ENCODE assay signal across 21 cellular contexts in genomic region chr5:225334-225733, GRCh38. TPM values are rescaled to one million over a fixed set of nuclear protein-coding genes. Genes with fewer than 3 reads are reported as not detected.
DNase-seq lines count a peak whose midpoint lies in the region; ATAC-seq and TF ChIP-seq lines count a peak whose summit lies in the region.
"Had no signal": no experiment of that assay in that cellular context is flagged by ENCODE, and none has a peak within 500 bp of the region (broad histone marks: within the 10 kb centered on the region; RNA-seq: fewer than 3 reads in every experiment).

No MANE protein-coding gene starts in this region.

- H3K4me1 Mint-ChIP-seq in activated T-cell treated with anti-CD3 and anti-CD28 coated beads, Interleukin-2, amount 50 U/mL, for 24 hours (ENCODE audit: low read depth): peaks cover 35% of the 10 kb centered on the region
- H3K4me1 Mint-ChIP-seq in activated T-cell treated with anti-CD3 and anti-CD28 coated beads, Interleukin-2, amount 50 U/mL, for 4 hours (ENCODE audit: low read depth): peaks cover 32% of the 10 kb centered on the region
- peaks cover 28% of the 10 kb centered on the region for H3K4me1 Mint-ChIP-seq in CD4-positive, alpha-beta T cell (ENCODE audit: low read depth)
- H3K4me1 Mint-ChIP-seq in CD4-positive, alpha-beta memory T cell: peaks cover 20 to 39% (median 30%) of the 10 kb centered on the region in 4 donors
- peaks cover 32% of the 10 kb centered on the region for H3K4me1 Mint-ChIP-seq in chondrocyte (ENCODE audit: low read depth)

- CTCF ChIA-PET in CD4-positive, alpha-beta T cell (lab: Charles Lee): no interaction called here
- CTCF ChIA-PET in CD4-positive, alpha-beta memory T cell (lab: Charles Lee; ENCODE audit: partially characterized antibody): no interaction called here

- peak overlapping the region; percentile 40 for H3K27ac Mint-ChIP-seq in activated T-cell treated with anti-CD3 and anti-CD28 coated beads, Interleukin-2, amount 50 U/mL, for 24 hours
- peak overlapping the region; percentile 62 for H3K27ac Mint-ChIP-seq in CD4-positive, alpha-beta T cell
- H3K27ac Mint-ChIP-seq in CD4-positive, alpha-beta memory T cell: peak overlapping the region in 6 of 7 donors; percentile 7 to 79 (median 60)
- H3K27ac Mint-ChIP-seq in chondrocyte (ENCODE audit: unreplicated experiment): peak overlapping the region; percentile 27

- H3K27me3 ChIP-seq in CD4-positive, alpha-beta T cell (ENCODE audit: control insufficient read depth, insufficient read depth, low read length): no peaks in the 10 kb centered on the region
- no peaks in the 10 kb centered on the region for H3K27me3 ChIP-seq in CD4-positive, alpha-beta memory T cell (ENCODE audit: insufficient read depth, low read length)
- H3K27me3 ChIP-seq: SJCRH30 had no signal

- POLR2A ChIA-PET in CD4-positive, alpha-beta T cell (lab: Charles Lee): no interaction called here
- POLR2A ChIA-PET in CD4-positive, alpha-beta memory T cell (lab: Charles Lee; ENCODE audit: partially characterized antibody): no interaction called here

- DNase-seq in activated T-cell treated with anti-CD3 and anti-CD28 coated beads, Interleukin-2, amount 50 U/mL, for 24 hours: no peak
- DNase-seq in activated T-cell treated with anti-CD3 and anti-CD28 coated beads, Interleukin-2, amount 50 U/mL, for 4 hours: no peak
- DNase-seq in CD4-positive, alpha-beta T cell: no peak
- DNase-seq in CD4-positive, alpha-beta memory T cell: no peak
- DNase-seq in chondrocyte (ENCODE audit: low spot score) (no peak), NCI-H345 treated with DMSO at 0.1 percent for 48 hours (lab: John Stamatoyannopoulos, UW; ENCODE audit: unreplicated experiment) (no peak)
- DNase-seq: C1 segment of cervical spinal cord; CD8-positive, alpha-beta memory T cell; DMS 273 treated with DMSO at 0.1 percent for 48 hours; DND-41; IMR-90; MM.1S; NCI-H2029; NCI-H446 treated with DMSO at 0.1 percent for 48 hours; NCI-H526; NCI-H82; NK-92 treated with Interleukin-12 subunit alpha and Interleukin-12 subunit beta, amount 100 ng/mL, for 24 hours; PC-3; SJCRH30 had no signal

- H3K27me3 Mint-ChIP-seq in activated T-cell treated with anti-CD3 and anti-CD28 coated beads, Interleukin-2, amount 50 U/mL, for 24 hours: no peaks in the 10 kb centered on the region
- no peaks in the 10 kb centered on the region for H3K27me3 Mint-ChIP-seq in activated T-cell treated with anti-CD3 and anti-CD28 coated beads, Interleukin-2, amount 50 U/mL, for 4 hours (ENCODE audit: low read depth)
- H3K27me3 Mint-ChIP-seq in CD4-positive, alpha-beta T cell: no peaks in the 10 kb centered on the region
- H3K27me3 Mint-ChIP-seq in CD4-positive, alpha-beta memory T cell: no peaks in the 10 kb centered on the region
- H3K27me3 Mint-ChIP-seq in chondrocyte (ENCODE audit: low read depth): no peaks in the 10 kb centered on the region

- H3K4me3 Mint-ChIP-seq in activated T-cell treated with anti-CD3 and anti-CD28 coated beads, Interleukin-2, amount 50 U/mL, for 24 hours: no peak overlapping the region
- H3K4me3 Mint-ChIP-seq in activated T-cell treated with anti-CD3 and anti-CD28 coated beads, Interleukin-2, amount 50 U/mL, for 4 hours: no peak overlapping the region
- H3K4me3 Mint-ChIP-seq in CD4-positive, alpha-beta T cell: peak overlapping the region; percentile 20
- no peak overlapping the region for H3K4me3 Mint-ChIP-seq in CD4-positive, alpha-beta memory T cell
- no peak overlapping the region for H3K4me3 Mint-ChIP-seq in chondrocyte (ENCODE audit: unreplicated experiment)
- H3K4me3 Mint-ChIP-seq: CD8-positive, alpha-beta memory T cell had no signal

- no peak for ATAC-seq in activated T-cell treated with anti-CD3 and anti-CD28 coated beads, Interleukin-2, amount 50 U/mL, for 4 hours
- no peak for ATAC-seq in CD4-positive, alpha-beta T cell (ENCODE audit: poor library complexity)
- no peak for ATAC-seq in GM21723 (IDR thresholded peaks at IDR 0.05; ENCODE audit: unreplicated experiment)
- ATAC-seq: PC-3 had no signal

- H3K36me3 Mint-ChIP-seq in activated T-cell treated with anti-CD3 and anti-CD28 coated beads, Interleukin-2, amount 50 U/mL, for 24 hours (ENCODE audit: low read depth): peaks cover 81% of the 10 kb centered on the region
- H3K36me3 Mint-ChIP-seq in activated T-cell treated with anti-CD3 and anti-CD28 coated beads, Interleukin-2, amount 50 U/mL, for 4 hours (ENCODE audit: insufficient read depth): peaks cover 34% of the 10 kb centered on the region
- H3K36me3 Mint-ChIP-seq in CD4-positive, alpha-beta T cell (ENCODE audit: low read depth): peaks cover 77% of the 10 kb centered on the region
- H3K36me3 Mint-ChIP-seq in CD4-positive, alpha-beta memory T cell: peaks cover 42 to 56% of the 10 kb centered on the region in 2 donors
- peaks cover 36% of the 10 kb centered on the region for H3K36me3 Mint-ChIP-seq in chondrocyte (ENCODE audit: low read depth)

- H3K36me3 ChIP-seq in CD4-positive, alpha-beta memory T cell (ENCODE audit: insufficient read depth, low read length): peaks cover 49% of the 10 kb centered on the region
- H3K36me3 ChIP-seq: SJCRH30 had no signal

- no peak overlapping the region for H3K27ac ChIP-seq in CD4-positive, alpha-beta T cell (ENCODE audit: low read depth, low read length)
- H3K27ac ChIP-seq in CD4-positive, alpha-beta memory T cell (ENCODE audit: low read depth, low read length): no peak overlapping the region
- H3K27ac ChIP-seq: SJCRH30 had no signal

- no peak for TF ChIP-seq CTCF in CD4-positive, alpha-beta T cell (IDR thresholded peaks at IDR 0.05)
- no peak for TF ChIP-seq CTCF in chondrocyte (IDR thresholded peaks at IDR 0.05)

- H3K4me1 ChIP-seq in CD4-positive, alpha-beta memory T cell (ENCODE audit: insufficient read depth, low read length): peaks cover 31% of the 10 kb centered on the region
- H3K4me1 ChIP-seq: SJCRH30 had no signal

- H3K4me3 ChIP-seq in CD4-positive, alpha-beta memory T cell (ENCODE audit: low read length in 2 of 2): no peak overlapping the region
- H3K4me3 ChIP-seq: SJCRH30 had no signal

- H3K9me3 Mint-ChIP-seq in activated T-cell treated with anti-CD3 and anti-CD28 coated beads, Interleukin-2, amount 50 U/mL, for 24 hours: no peaks in the 10 kb centered on the region
- H3K9me3 Mint-ChIP-seq in activated T-cell treated with anti-CD3 and anti-CD28 coated beads, Interleukin-2, amount 50 U/mL, for 4 hours: no peaks in the 10 kb centered on the region
- no peaks in the 10 kb centered on the region for H3K9me3 Mint-ChIP-seq in CD4-positive, alpha-beta T cell
- peaks cover 0 to 2% (median 0%) of the 10 kb centered on the region in 8 donors for H3K9me3 Mint-ChIP-seq in CD4-positive, alpha-beta memory T cell
- no peaks in the 10 kb centered on the region for H3K9me3 Mint-ChIP-seq in chondrocyte (ENCODE audit: low read depth)
- H3K9me3 Mint-ChIP-seq: CD8-positive, alpha-beta memory T cell had no signal

- intact Hi-C loops in CD4-positive, alpha-beta T cell (cut with DNase I, micrococcal nuclease): no loop called here
- intact Hi-C loops in CD4-positive, alpha-beta memory T cell (cut with micrococcal nuclease): no loop called here

- H3K9me3 ChIP-seq in CD4-positive, alpha-beta T cell (ENCODE audit: control insufficient read depth, low read length): no peaks in the 10 kb centered on the region
- no peaks in the 10 kb centered on the region for H3K9me3 ChIP-seq in CD4-positive, alpha-beta memory T cell (ENCODE audit: control insufficient read depth in 1 of 2, low read length in 2 of 2)
- H3K9me3 ChIP-seq: SJCRH30 had no signal

RNA-seq across cellular contexts. Expression of gene SDHA, which starts 7.2 kb away (rescaled TPM):
- 100 to 1,000 TPM in 2 of 3 donors, 10 to 100 TPM in 1; 73.1 to 120 (median 104) TPM for total RNA-seq in activated T-cell treated with anti-CD3 and anti-CD28 coated beads, Interleukin-2, amount 50 U/mL, for 4 hours
- 100 to 1,000 TPM; 244 to 245 TPM for total RNA-seq in CD4-positive, alpha-beta T cell
- 100 to 1,000 TPM; 131 to 136 TPM for total RNA-seq in CD4-positive, alpha-beta memory T cell
- polyA plus RNA-seq in CD4-positive, alpha-beta memory T cell: 100 to 1,000 TPM; 214 to 240 TPM
- total RNA-seq in chondrocyte: 79.7 to 95.5 TPM (median 81.5 TPM) in 3 replicates

RNA-seq across cellular contexts. Expression of gene CCDC127, which starts 7.4 kb away (rescaled TPM):
- total RNA-seq in activated T-cell treated with anti-CD3 and anti-CD28 coated beads, Interleukin-2, amount 50 U/mL, for 4 hours: 1 to 10 TPM; 4.7 to 7.8 (median 5.7) TPM
- total RNA-seq in CD4-positive, alpha-beta T cell: 1 to 10 TPM; 1.9 to 2.8 TPM
- 1 to 10 TPM; 6.7 to 7.7 TPM for total RNA-seq in CD4-positive, alpha-beta memory T cell
- 1 to 10 TPM; 2.9 to 5.1 TPM for polyA plus RNA-seq in CD4-positive, alpha-beta memory T cell
- total RNA-seq in chondrocyte: 8.0 to 10.4 TPM (median 9.6 TPM) in 3 replicates

RNA-seq across cellular contexts. Expression of gene LRRC14B, which starts 34.0 kb away (rescaled TPM):
- under 1 TPM in 1 of 3 donors, not detected in 2; 0.23 TPM for total RNA-seq in activated T-cell treated with anti-CD3 and anti-CD28 coated beads, Interleukin-2, amount 50 U/mL, for 4 hours
- total RNA-seq in CD4-positive, alpha-beta T cell: under 1 TPM in 1 of 2 experiments, not detected in 1; 0.14 TPM
- not detected for total RNA-seq in CD4-positive, alpha-beta memory T cell
- polyA plus RNA-seq in CD4-positive, alpha-beta memory T cell: under 1 TPM in 1 of 2 donors, not detected in 1; 0.15 TPM
- total RNA-seq in chondrocyte: not detected in 3 replicates
- total RNA-seq: A673; CD8-positive, alpha-beta memory T cell; IMR-90; PC-3; SJCRH30 had no signal
- polyA plus RNA-seq: CD8-positive, alpha-beta memory T cell; IMR-90 had no signal

RNA-seq across cellular contexts. Expression of gene PDCD6, which starts 46.1 kb away (rescaled TPM):
- total RNA-seq in activated T-cell treated with anti-CD3 and anti-CD28 coated beads, Interleukin-2, amount 50 U/mL, for 4 hours: 100 to 1,000 TPM in 2 of 3 donors, 10 to 100 TPM in 1; 98.9 to 107 (median 101) TPM
- total RNA-seq in CD4-positive, alpha-beta T cell: 10 to 100 TPM; 36.9 to 38.1 TPM
- total RNA-seq in CD4-positive, alpha-beta memory T cell: 10 to 100 TPM; 86.5 to 95.8 TPM
- polyA plus RNA-seq in CD4-positive, alpha-beta memory T cell: 100 to 1,000 TPM; 204 to 227 TPM
- 71.9 to 89.8 TPM (median 74.0 TPM) in 3 replicates for total RNA-seq in chondrocyte
